ENCODE assay signal across 1 cellular context in genomic region chr2:238060542-238061309, GRCh38.
TF ChIP-seq lines count a peak whose summit lies in the region.

A gene with protein sequence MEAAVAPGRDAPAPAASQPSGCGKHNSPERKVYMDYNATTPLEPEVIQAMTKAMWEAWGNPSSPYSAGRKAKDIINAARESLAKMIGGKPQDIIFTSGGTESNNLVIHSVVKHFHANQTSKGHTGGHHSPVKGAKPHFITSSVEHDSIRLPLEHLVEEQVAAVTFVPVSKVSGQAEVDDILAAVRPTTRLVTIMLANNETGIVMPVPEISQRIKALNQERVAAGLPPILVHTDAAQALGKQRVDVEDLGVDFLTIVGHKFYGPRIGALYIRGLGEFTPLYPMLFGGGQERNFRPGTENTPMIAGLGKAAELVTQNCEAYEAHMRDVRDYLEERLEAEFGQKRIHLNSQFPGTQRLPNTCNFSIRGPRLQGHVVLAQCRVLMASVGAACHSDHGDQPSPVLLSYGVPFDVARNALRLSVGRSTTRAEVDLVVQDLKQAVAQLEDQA (plus strand): TSS chr2:238061001. CDS start chr2:238061055, 54 bp downstream.

TF ChIP-seq in K562, 482 proteins besides CTCF, POLR2A, EP300 and RAD21 (continued from another document and continues in another):
- TF ChIP-seq, protein P1, sequence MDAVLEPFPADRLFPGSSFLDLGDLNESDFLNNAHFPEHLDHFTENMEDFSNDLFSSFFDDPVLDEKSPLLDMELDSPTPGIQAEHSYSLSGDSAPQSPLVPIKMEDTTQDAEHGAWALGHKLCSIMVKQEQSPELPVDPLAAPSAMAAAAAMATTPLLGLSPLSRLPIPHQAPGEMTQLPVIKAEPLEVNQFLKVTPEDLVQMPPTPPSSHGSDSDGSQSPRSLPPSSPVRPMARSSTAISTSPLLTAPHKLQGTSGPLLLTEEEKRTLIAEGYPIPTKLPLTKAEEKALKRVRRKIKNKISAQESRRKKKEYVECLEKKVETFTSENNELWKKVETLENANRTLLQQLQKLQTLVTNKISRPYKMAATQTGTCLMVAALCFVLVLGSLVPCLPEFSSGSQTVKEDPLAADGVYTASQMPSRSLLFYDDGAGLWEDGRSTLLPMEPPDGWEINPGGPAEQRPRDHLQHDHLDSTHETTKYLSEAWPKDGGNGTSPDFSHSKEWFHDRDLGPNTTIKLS (IDR thresholded peaks at IDR 0.05; ENCODE audit: borderline replicate concordance, low read depth), result 0 out of 2 replicates have a peak, but pooled peaks have one; percentile 31
- TF ChIP-seq MXI1 (IDR thresholded peaks at IDR 0.05; ENCODE audit: low read depth, low read length) (no peak), FOXJ3 (CRISPR knock-in tag; IDR thresholded peaks at IDR 0.05) (no peak), ARID1B (IDR thresholded peaks at IDR 0.05) (0 out of 2 replicates have a peak, but pooled peaks have one; percentile 5), ELK3 (CRISPR knock-in tag; IDR thresholded peaks at IDR 0.05) (no peak), MITF (IDR thresholded peaks at IDR 0.05) (0 out of 2 replicates have a peak, but pooled peaks have one; percentile 18), MLX (CRISPR knock-in tag; conservative IDR thresholded peaks at IDR 0.05) (no peak), NFRKB (IDR thresholded peaks at IDR 0.05; ENCODE audit: low read depth) (no peak; the same call in none of the 2 replicates), CREB5 (CRISPR knock-in tag; IDR thresholded peaks at IDR 0.05) (no peak), CBX3 (IDR thresholded peaks at IDR 0.05; ENCODE audit: borderline replicate concordance in 1 of 2, low read length in 2 of 2) (peak in 1 of 2 experiments; percentile 25; a peak in 1 of 3 replicates), REST (CRISPR knock-in tag; IDR thresholded peaks at IDR 0.05; ENCODE audit: low read depth) (no peak), TAF1 (IDR thresholded peaks at IDR 0.05; ENCODE audit: control insufficient read depth, extremely low read depth, insufficient read depth, low read length, severe bottlenecking) (peak; percentile 58), ADNP (tag; IDR thresholded peaks at IDR 0.05) (no peak), SUPT5H (IDR thresholded peaks at IDR 0.05) (peak; percentile 79; the same call in 1 of the 2 replicates), POLR2G (IDR thresholded peaks at IDR 0.05; ENCODE audit: low read depth, low read length) (peak; percentile 94), HNRNPLL (IDR thresholded peaks at IDR 0.05; ENCODE audit: low read depth, low read length, poor library complexity, severe bottlenecking) (peak; percentile 40), JUND (IDR thresholded peaks at IDR 0.05; ENCODE audit: borderline replicate concordance, low read depth, low read length) (0 out of 2 replicates have a peak, but pooled peaks have one; percentile 2), JUND (tag; IDR thresholded peaks at IDR 0.05; ENCODE audit: borderline replicate concordance, low read depth, low read length) (no peak), SAFB (IDR thresholded peaks at IDR 0.05; ENCODE audit: borderline replicate concordance, low read depth, low read length) (peak; percentile 92), CCNT2 (IDR thresholded peaks at IDR 0.05; ENCODE audit: borderline replicate concordance, extremely low read depth, insufficient read length, low read depth, low read length) (peak; percentile 75), TAF9B (IDR thresholded peaks at IDR 0.05; ENCODE audit: partially characterized antibody) (peak; percentile 49), SP2 (IDR thresholded peaks at IDR 0.05; ENCODE audit: extremely low read depth, low read depth, low read length, poor library complexity, severe bottlenecking) (peak; percentile 40), ZNF77 (CRISPR knock-in tag; IDR thresholded peaks at IDR 0.05) (no peak), POLR3A (IDR thresholded peaks at IDR 0.05; ENCODE audit: borderline replicate concordance, extremely low read depth, insufficient read depth, insufficient read length) (no peak), ZBTB1 (CRISPR knock-in tag; IDR thresholded peaks at IDR 0.05; ENCODE audit: borderline replicate concordance, low read depth) (peak; percentile 79; the same call in 1 of the 2 replicates), HDAC3 (IDR thresholded peaks at IDR 0.05; ENCODE audit: borderline replicate concordance, partially characterized antibody) (no peak), KLF1 (tag; IDR thresholded peaks at IDR 0.05) (no peak), TOE1 (IDR thresholded peaks at IDR 0.05; ENCODE audit: borderline replicate concordance) (0 out of 2 replicates have a peak, but pooled peaks have one; percentile 32), TOE1 (CRISPR knock-in tag; IDR thresholded peaks at IDR 0.05; ENCODE audit: borderline replicate concordance, low read depth) (no peak), U2AF1 (optimal IDR thresholded peaks at IDR 0.05; ENCODE audit: low read depth, low read length) (peak; percentile 62), TAF7 (tag; IDR thresholded peaks at IDR 0.05) (0 out of 2 replicates have a peak, but pooled peaks have one; percentile 9), HEY1 (CRISPR knock-in tag; IDR thresholded peaks at IDR 0.05; ENCODE audit: borderline replicate concordance) (no peak), OTX1 (CRISPR knock-in tag; IDR thresholded peaks at IDR 0.05) (no peak), HNRNPL (IDR thresholded peaks at IDR 0.05; ENCODE audit: low read depth, low read length) (peak; percentile 14; the same call in 1 of the 2 replicates), SRF (CRISPR knock-in tag; IDR thresholded peaks at IDR 0.05) (0 out of 4 replicates have a peak, but pooled peaks of 1 of the 2 experiments have one; percentile 10), HINFP (tag; conservative IDR thresholded peaks at IDR 0.05; ENCODE audit: low read depth) (no peak), E4F1 (CRISPR knock-in tag; IDR thresholded peaks at IDR 0.05; ENCODE audit: borderline replicate concordance) (no peak), ZNF76 (CRISPR knock-in tag; IDR thresholded peaks at IDR 0.05; ENCODE audit: borderline replicate concordance) (no peak), EWSR1 (IDR thresholded peaks at IDR 0.05; ENCODE audit: borderline replicate concordance, low read depth, partially characterized antibody) (no peak)
- TF ChIP-seq, protein P2, sequence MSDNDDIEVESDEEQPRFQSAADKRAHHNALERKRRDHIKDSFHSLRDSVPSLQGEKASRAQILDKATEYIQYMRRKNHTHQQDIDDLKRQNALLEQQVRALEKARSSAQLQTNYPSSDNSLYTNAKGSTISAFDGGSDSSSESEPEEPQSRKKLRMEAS (CRISPR knock-in tag; IDR thresholded peaks at IDR 0.05), result peak; percentile 44; the same call in 1 of the 2 replicates
- TF ChIP-seq, protein P3, sequence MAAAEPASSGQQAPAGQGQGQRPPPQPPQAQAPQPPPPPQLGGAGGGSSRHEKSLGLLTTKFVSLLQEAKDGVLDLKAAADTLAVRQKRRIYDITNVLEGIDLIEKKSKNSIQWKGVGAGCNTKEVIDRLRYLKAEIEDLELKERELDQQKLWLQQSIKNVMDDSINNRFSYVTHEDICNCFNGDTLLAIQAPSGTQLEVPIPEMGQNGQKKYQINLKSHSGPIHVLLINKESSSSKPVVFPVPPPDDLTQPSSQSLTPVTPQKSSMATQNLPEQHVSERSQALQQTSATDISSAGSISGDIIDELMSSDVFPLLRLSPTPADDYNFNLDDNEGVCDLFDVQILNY (CRISPR knock-in tag; IDR thresholded peaks at IDR 0.05), result no peak
